10 cellular contexts compared by ENCODE assay signal in the genomic region with DNA sequence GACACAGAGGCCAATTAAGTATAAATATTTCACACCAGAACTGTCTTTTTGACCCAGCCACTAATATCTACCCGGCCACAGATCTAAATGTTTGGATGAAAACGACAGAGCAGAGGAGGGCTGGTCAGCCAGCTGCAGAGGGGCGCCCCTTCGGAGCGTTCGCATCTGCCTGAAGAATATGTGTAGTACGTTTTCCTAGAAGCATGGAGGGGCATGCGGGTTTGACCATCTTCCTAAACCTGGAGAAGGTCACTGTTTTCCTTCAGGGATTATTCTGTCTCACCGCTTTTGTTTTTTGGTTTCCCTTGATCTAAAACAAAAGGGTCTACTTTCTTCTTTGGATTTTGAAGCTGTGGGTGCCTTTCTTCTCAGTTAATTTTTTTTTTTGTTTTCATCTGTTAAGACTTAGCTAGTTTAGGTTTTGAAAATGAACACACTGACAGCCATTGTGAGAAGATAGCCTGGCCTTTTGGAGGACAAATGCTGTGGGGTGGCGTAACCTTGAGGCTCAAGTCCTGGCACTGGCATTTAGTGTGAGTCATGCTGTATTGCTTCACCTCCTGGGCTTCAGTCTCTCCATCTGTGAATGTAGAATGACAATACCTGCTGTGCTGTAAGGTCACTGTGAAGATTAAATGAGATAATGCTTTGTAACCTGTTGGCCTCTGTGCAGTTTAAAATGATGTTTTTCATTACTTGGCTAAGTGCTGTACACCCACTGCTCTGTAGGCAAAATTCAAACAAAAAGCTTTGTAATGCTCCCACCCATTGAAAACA.
DNase-seq lines count a peak whose midpoint lies in the region; ATAC-seq lines count a peak whose summit lies in the region.
"Had no signal": no experiment of that assay in that cellular context is flagged by ENCODE, and none has a peak within 500 bp of the region (broad histone marks: within the 10 kb centered on the region; RNA-seq: fewer than 3 reads in every experiment).

No MANE protein-coding gene starts in this region.

- H3K4me3 ChIP-seq in trophoblast cell (ENCODE audit: low read depth, low read length) = no peak overlapping the region

- H3K4ac ChIP-seq in trophoblast cell (ENCODE audit: low read depth, low read length) = no peak overlapping the region

- no peak overlapping the region for H3K27ac ChIP-seq in trophoblast cell (ENCODE audit: low read depth, low read length)

- no peak overlapping the region for H4K8ac ChIP-seq in trophoblast cell (ENCODE audit: low read depth, low read length)

- no peaks in the 10 kb centered on the region for H3K36me3 ChIP-seq in trophoblast cell (ENCODE audit: control insufficient read depth in 1 of 2, insufficient read depth in 2 of 2, low read length in 2 of 2)

- no peak overlapping the region for H3K9ac ChIP-seq in trophoblast cell (ENCODE audit: low read length)

- no peak overlapping the region for H3K23ac ChIP-seq in trophoblast cell (ENCODE audit: low read length)

- peaks cover 2% of the 10 kb centered on the region for H3K79me1 ChIP-seq in trophoblast cell (ENCODE audit: low read length)

- H2BK120ac ChIP-seq in trophoblast cell (ENCODE audit: insufficient read depth, low read length, poor library complexity) = peak overlapping the region; percentile 11

- ATAC-seq in HG03039 (IDR thresholded peaks at IDR 0.05; ENCODE audit: unreplicated experiment) (no peak), HG02623 (IDR thresholded peaks at IDR 0.05; ENCODE audit: unreplicated experiment) (no peak)
- ATAC-seq: T-cell had no signal

- H2AK5ac ChIP-seq in trophoblast cell (ENCODE audit: low read length) = no peak overlapping the region

- no peaks in the 10 kb centered on the region for H3K79me2 ChIP-seq in trophoblast cell (ENCODE audit: control insufficient read depth, insufficient read depth, low read length, poor library complexity)

- H4K12ac ChIP-seq in trophoblast cell (ENCODE audit: low read depth, low read length) = no peak overlapping the region

- no CpG with 5 or more reads among the region's 10 CpGs for WGBS in trophoblast cell (ENCODE audit: extremely low coverage, insufficient coverage, insufficient read length)

- H3K14ac ChIP-seq in trophoblast cell (ENCODE audit: low read length) = no peak overlapping the region

- DNase-seq in EH (ENCODE audit: low read depth) = peak; percentile 71
- DNase-seq in RPMI7951 (ENCODE audit: low read depth) = peak; percentile 86
- DNase-seq in fibroblast of the conjunctiva (ENCODE audit: low read depth) = peak; percentile 67
- DNase-seq in trophoblast cell = peak; percentile 84 to 91
- DNase-seq in activated CD4-positive, alpha-beta T cell treated with anti-CD3 and anti-CD28 coated beads, Interleukin-2, amount 50 U/mL, for 48 hours = no peak
- DNase-seq in occipital lobe (lab: John Stamatoyannopoulos, UW) = no peak
- DNase-seq: immature natural killer cell had no signal

- no peak overlapping the region for H2AFZ ChIP-seq in trophoblast cell (ENCODE audit: insufficient read depth, low read length, poor library complexity)

- H4K91ac ChIP-seq in trophoblast cell (ENCODE audit: low read depth, low read length) = peak overlapping the region; percentile 19

- H3K9me3 ChIP-seq in trophoblast cell (ENCODE audit: insufficient read depth, low read depth, low read length) = peaks cover 1% of the 10 kb centered on the region

- H3K4me1 ChIP-seq in trophoblast cell (ENCODE audit: control insufficient read depth in 1 of 2, insufficient read depth in 2 of 2, low read length in 2 of 2) = peaks cover 2 to 4% of the 10 kb centered on the region in 2 experiments

- peak overlapping the region; percentile 23 for H2BK5ac ChIP-seq in trophoblast cell (ENCODE audit: low read depth, low read length, poor library complexity)

- H3K18ac ChIP-seq in trophoblast cell (ENCODE audit: low read length) = no peak overlapping the region

- H2BK12ac ChIP-seq in trophoblast cell (ENCODE audit: low read length) = peak overlapping the region; percentile 82

- H3K4me2 ChIP-seq in trophoblast cell (ENCODE audit: low read length) = no peak overlapping the region

- no peaks in the 10 kb centered on the region for H3K27me3 ChIP-seq in trophoblast cell (ENCODE audit: insufficient read depth, low read length)

Comparison
In these comparisons a context has a peak if more than half of its experiments do, and no peak if none do; other contexts are left out.
1. DNase-seq: peak in EH (single experiment), RPMI7951 (single experiment), fibroblast of the conjunctiva (single experiment) and trophoblast cell (2 of 2); none in activated CD4-positive, alpha-beta T cell treated with anti-CD3 and anti-CD28 coated beads, Interleukin-2, amount 50 U/mL, for 48 hours (0 of 2) and occipital lobe (single experiment).